In genomic region chr22:45818130-45819085, GRCh38 we compare ENCODE assay signal across 15 cellular contexts.
DNase-seq lines count a peak whose midpoint lies in the region; ATAC-seq, FAIRE-seq and TF ChIP-seq lines count a peak whose summit lies in the region.
"Had no signal": no experiment of that assay in that cellular context is flagged by ENCODE, and none has a peak within 500 bp of the region (broad histone marks: within the 10 kb centered on the region; RNA-seq: fewer than 3 reads in every experiment).

No MANE protein-coding gene starts in this region.

- H4K20me1 ChIP-seq in H9 (ENCODE audit: control insufficient read depth, insufficient read depth, insufficient read length) = no peaks in the 10 kb centered on the region

- H2AFZ ChIP-seq in H9 (ENCODE audit: low read length) = no peak overlapping the region

- no peak for TF ChIP-seq CTCF in H9 (conservative IDR thresholded peaks at IDR 0.05)
- TF ChIP-seq CTCF in Peyer's patch (IDR thresholded peaks at IDR 0.05) = no peak

- H4K5ac ChIP-seq in H9 (ENCODE audit: insufficient read length, low read depth, low read length) = no peak overlapping the region

- no peak overlapping the region for H2BK20ac ChIP-seq in H9 (ENCODE audit: low read depth, low read length, poor library complexity, severe bottlenecking)

- no peak overlapping the region for H3K4me3 Mint-ChIP-seq in H9
- H3K4me3 Mint-ChIP-seq: activated naive CD8-positive, alpha-beta T cell treated with anti-CD3 and anti-CD28 coated beads, Interleukin-2, amount 50 U/mL, for 24 hours; B cell; stimulated activated memory B cell treated with anti-CD40 and anti-IgM and Interleukin-4, amounts not matched to agents 10 μg/mL and 1 μg/mL and 100 μg/mL, for 72 hours had no signal

- H3K4me1 ChIP-seq in H9 (ENCODE audit: insufficient read depth, low read length) = no peaks in the 10 kb centered on the region
- no peaks in the 10 kb centered on the region for H3K4me1 ChIP-seq in Peyer's patch
- H3K4me1 ChIP-seq: HAP-1 had no signal

- H2BK12ac ChIP-seq in H9 (ENCODE audit: insufficient read length, low read depth, low read length) = no peak overlapping the region

- no peak overlapping the region for H3K18ac ChIP-seq in H9 (ENCODE audit: insufficient read length, low read depth, low read length)

- H3K27me3 Mint-ChIP-seq in H9 (ENCODE audit: low read depth) = no peaks in the 10 kb centered on the region
- H3K27me3 Mint-ChIP-seq: activated naive CD8-positive, alpha-beta T cell treated with anti-CD3 and anti-CD28 coated beads, Interleukin-2, amount 50 U/mL, for 24 hours; B cell; stimulated activated memory B cell treated with anti-CD40 and anti-IgM and Interleukin-4, amounts not matched to agents 10 μg/mL and 1 μg/mL and 100 μg/mL, for 72 hours had no signal

- H3K79me1 ChIP-seq in H9 (ENCODE audit: insufficient read depth, low read depth, low read length, poor library complexity, severe bottlenecking) = no peaks in the 10 kb centered on the region

- DNase-seq in H9 (no peak), cerebellum (ENCODE audit: low spot score) (peak; percentile 27), posterior cingulate gyrus (peak in 6 of 10 donors; percentile 38 to 93 (median 56)), Peyer's patch (no peak), UCSD-AML1 (lab: John Stamatoyannopoulos, UW; ENCODE audit: unreplicated experiment) (no peak), NCI-H2107 (lab: John Stamatoyannopoulos, UW) (no peak)
- DNase-seq: activated CD4-positive, alpha-beta T cell treated with anti-CD3 and anti-CD28 coated beads, Interleukin-2, amount 50 U/mL, for 4 hours; activated naive CD8-positive, alpha-beta T cell treated with anti-CD3 and anti-CD28 coated beads, Interleukin-2, amount 50 U/mL, for 24 hours; erythroblast; NCI-H69 had no signal

- no peak overlapping the region for H3K4me2 ChIP-seq in H9 (ENCODE audit: insufficient read depth, insufficient read length, low read length)

- H3T11ph ChIP-seq in H9 (ENCODE audit: low read length) = no peak overlapping the region

- FAIRE-seq in islet of Langerhans (lab: Jason Lieb, UNC) = peak; percentile 86

- peak overlapping the region; percentile 55 to 90 (median 88); a peak in 5 of 7 replicates for H3K27ac Mint-ChIP-seq in H9
- H3K27ac Mint-ChIP-seq: activated naive CD8-positive, alpha-beta T cell treated with anti-CD3 and anti-CD28 coated beads, Interleukin-2, amount 50 U/mL, for 24 hours; B cell; stimulated activated memory B cell treated with anti-CD40 and anti-IgM and Interleukin-4, amounts not matched to agents 10 μg/mL and 1 μg/mL and 100 μg/mL, for 72 hours had no signal

- H2AK5ac ChIP-seq in H9 (ENCODE audit: insufficient read length, low read length) = no peak overlapping the region

- H4K91ac ChIP-seq in H9 (ENCODE audit: insufficient read length, low read depth, low read length) = no peak overlapping the region

- H3K79me2 ChIP-seq in H9 (ENCODE audit: insufficient read depth, low read length) = no peaks in the 10 kb centered on the region

- no peak overlapping the region for H3K14ac ChIP-seq in H9 (ENCODE audit: insufficient read depth, low read length)

- H3K56ac ChIP-seq in H9 (ENCODE audit: insufficient read length, low read depth, low read length) = no peak overlapping the region

- no peak overlapping the region for H4K8ac ChIP-seq in H9 (replicated peaks; ENCODE audit: insufficient read length, low read depth, low read length)

- no peak overlapping the region for H2BK120ac ChIP-seq in H9 (ENCODE audit: low read depth, low read length, poor library complexity, severe bottlenecking)

- H2BK15ac ChIP-seq in H9 (ENCODE audit: low read depth, low read length) = no peak overlapping the region

- H3K4ac ChIP-seq in H9 (ENCODE audit: low read depth, low read length) = no peak overlapping the region

- peaks cover 13% of the 10 kb centered on the region in 2 experiments for H3K4me1 Mint-ChIP-seq in H9
- H3K4me1 Mint-ChIP-seq: activated naive CD8-positive, alpha-beta T cell treated with anti-CD3 and anti-CD28 coated beads, Interleukin-2, amount 50 U/mL, for 24 hours; B cell; stimulated activated memory B cell treated with anti-CD40 and anti-IgM and Interleukin-4, amounts not matched to agents 10 μg/mL and 1 μg/mL and 100 μg/mL, for 72 hours had no signal

- no peak overlapping the region for H3K23ac ChIP-seq in H9 (ENCODE audit: insufficient read length, low read depth, low read length)

- H3K23me2 ChIP-seq in H9 (ENCODE audit: insufficient read length, low read depth, low read length, poor library complexity, severe bottlenecking) = no peaks in the 10 kb centered on the region

- TF ChIP-seq POLR2A in Peyer's patch (IDR thresholded peaks at IDR 0.05) = no peak

- no peak overlapping the region for H3K9ac ChIP-seq in H9 (ENCODE audit: extremely low read depth, insufficient read length, low read length)

- no peaks in the 10 kb centered on the region for H3K9me3 Mint-ChIP-seq in H9
- H3K9me3 Mint-ChIP-seq: activated naive CD8-positive, alpha-beta T cell treated with anti-CD3 and anti-CD28 coated beads, Interleukin-2, amount 50 U/mL, for 24 hours; stimulated activated memory B cell treated with anti-CD40 and anti-IgM and Interleukin-4, amounts not matched to agents 10 μg/mL and 1 μg/mL and 100 μg/mL, for 72 hours had no signal

- H3K4me3 ChIP-seq in Peyer's patch = no peak overlapping the region
- H3K4me3 ChIP-seq: HAP-1 had no signal

- H3K27ac ChIP-seq in H9 (ENCODE audit: insufficient read length, low read depth, low read length) (no peak overlapping the region), Peyer's patch (no peak overlapping the region)

- no CpG with 5 or more reads among the region's 18 CpGs for whole genome bisulfite sequencing in H9 (ENCODE audit: extremely low coverage, insufficient read length, low lambda C conversion rate)

- H2BK5ac ChIP-seq in H9 (ENCODE audit: insufficient read length, low read length) = no peak overlapping the region

- intact Hi-C loops in posterior cingulate gyrus (cut with DNase I) = no loop called here

- H3K9me3 ChIP-seq in H9 (ENCODE audit: control insufficient read depth, low read depth, low read length) = no peaks in the 10 kb centered on the region
- H3K9me3 ChIP-seq in Peyer's patch = no peaks in the 10 kb centered on the region
- H3K9me3 ChIP-seq: HAP-1 had no signal

- no peaks in the 10 kb centered on the region for H3K36me3 ChIP-seq in Peyer's patch

- H3K36me3 Mint-ChIP-seq in H9 (ENCODE audit: insufficient read depth in 1 of 3, low read depth in 3 of 3) = peaks cover 6 to 13% (median 12%) of the 10 kb centered on the region in 3 experiments; a peak in 6 of 7 replicates

- no peak for ATAC-seq in GM21381 (IDR thresholded peaks at IDR 0.05; ENCODE audit: unreplicated experiment)
- ATAC-seq: activated naive CD8-positive, alpha-beta T cell treated with anti-CD3 and anti-CD28 coated beads, Interleukin-2, amount 50 U/mL, for 24 hours; stimulated activated memory B cell treated with anti-CD40 and anti-IgM and Interleukin-4, amounts not matched to agents 10 μg/mL and 1 μg/mL and 100 μg/mL, for 72 hours had no signal

- H3K27me3 ChIP-seq in H9 (ENCODE audit: insufficient read depth, low read length) = no peaks in the 10 kb centered on the region
- H3K27me3 ChIP-seq in Peyer's patch = no peaks in the 10 kb centered on the region

Comparison
In these comparisons a context has a peak if more than half of its experiments do, and no peak if none do; other contexts are left out.
1. DNase-seq: peak in cerebellum (single experiment) and posterior cingulate gyrus (6 of 10); none in H9 (single experiment), Peyer's patch (0 of 3), UCSD-AML1 (single experiment) and NCI-H2107 (single experiment).